Comparison of ENCODE assay signal across 9 cellular contexts in the genomic region with DNA sequence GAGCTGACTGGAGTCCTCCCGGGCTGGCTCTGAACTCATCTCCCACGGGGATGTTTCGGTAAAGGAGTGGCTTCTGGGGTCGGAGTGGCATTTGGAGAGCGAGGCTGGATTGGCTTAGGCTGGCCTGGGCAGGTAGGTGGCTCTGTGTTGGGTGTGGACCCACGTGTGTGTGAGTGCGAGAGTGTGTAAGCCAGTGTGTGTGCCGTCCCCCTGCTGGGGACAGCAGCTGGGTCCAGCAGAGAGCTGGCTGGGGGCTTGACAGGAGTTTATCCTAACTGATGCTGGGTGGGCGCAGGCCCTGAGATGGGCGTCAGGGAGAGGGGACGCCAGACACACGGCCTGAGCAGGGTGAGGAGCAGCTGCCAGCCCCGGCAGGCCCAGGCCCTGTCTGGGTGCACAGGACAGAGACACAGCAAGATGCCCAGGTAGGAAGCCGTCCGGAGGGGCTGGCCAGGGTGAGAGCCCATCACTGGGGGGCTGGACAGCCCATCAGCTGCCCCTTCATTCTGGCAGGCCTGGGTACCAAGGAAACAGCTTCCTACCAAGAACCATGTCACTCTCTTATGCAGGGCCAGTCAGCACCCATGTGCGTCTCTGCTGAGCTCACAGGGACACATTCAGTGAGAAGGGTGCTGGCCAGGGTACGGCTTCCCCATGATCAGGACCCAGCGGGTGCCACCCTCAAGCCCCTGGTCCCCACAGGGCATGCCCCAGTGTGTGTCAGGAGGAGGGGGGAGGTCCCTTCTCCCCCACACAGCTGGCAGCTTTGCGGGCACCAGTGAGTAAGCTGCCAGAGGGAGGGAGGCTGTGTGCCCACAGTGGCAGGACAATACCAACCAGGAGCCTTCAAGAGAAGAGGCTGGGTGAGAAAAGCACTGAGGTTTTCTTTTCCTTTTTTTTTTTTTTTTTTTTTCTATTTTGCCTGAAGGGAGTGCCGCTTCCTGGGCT. TPM values are rescaled to one million over a fixed set of nuclear protein-coding genes. Genes with fewer than 3 reads are reported as not detected.
DNase-seq lines count a peak whose midpoint lies in the region; ATAC-seq, FAIRE-seq and TF ChIP-seq lines count a peak whose summit lies in the region.
"Had no signal": no experiment of that assay in that cellular context is flagged by ENCODE, and none has a peak within 500 bp of the region (broad histone marks: within the 10 kb centered on the region; RNA-seq: fewer than 3 reads in every experiment).

No MANE protein-coding gene starts in this region.

- H3K36me3 Mint-ChIP-seq in activated T-cell treated with anti-CD3 and anti-CD28 coated beads, Interleukin-2, amount 50 U/mL, for 24 hours (ENCODE audit: low read depth) = no peaks in the 10 kb centered on the region
- no peaks in the 10 kb centered on the region for H3K36me3 Mint-ChIP-seq in activated T-cell treated with anti-CD3 and anti-CD28 coated beads, Interleukin-2, amount 50 U/mL, for 4 hours (ENCODE audit: insufficient read depth)

- peaks cover 12% of the 10 kb centered on the region for H3K4me1 Mint-ChIP-seq in activated T-cell treated with anti-CD3 and anti-CD28 coated beads, Interleukin-2, amount 50 U/mL, for 24 hours (ENCODE audit: low read depth)
- H3K4me1 Mint-ChIP-seq in activated T-cell treated with anti-CD3 and anti-CD28 coated beads, Interleukin-2, amount 50 U/mL, for 4 hours (ENCODE audit: low read depth) = peaks cover 10% of the 10 kb centered on the region

- TF ChIP-seq POLR2A in GM12878 (IDR thresholded peaks at IDR 0.05; ENCODE audit: low read depth, low read length) (no peak), HepG2 (IDR thresholded peaks at IDR 0.05; ENCODE audit: insufficient read depth in 1 of 2, low read depth in 2 of 2, low read length in 2 of 2) (no peak), thyroid gland (IDR thresholded peaks at IDR 0.05) (no peak)

- H4K20me1 ChIP-seq in GM12878 (ENCODE audit: control insufficient read depth, insufficient read depth) (no peaks in the 10 kb centered on the region), HepG2 (ENCODE audit: insufficient read depth, low read length) (no peaks in the 10 kb centered on the region)

- peaks cover 32% of the 10 kb centered on the region for H3K27me3 Mint-ChIP-seq in activated T-cell treated with anti-CD3 and anti-CD28 coated beads, Interleukin-2, amount 50 U/mL, for 24 hours
- peaks cover 26% of the 10 kb centered on the region for H3K27me3 Mint-ChIP-seq in activated T-cell treated with anti-CD3 and anti-CD28 coated beads, Interleukin-2, amount 50 U/mL, for 4 hours (ENCODE audit: low read depth)

- DNase-seq in activated T-cell treated with anti-CD3 and anti-CD28 coated beads, Interleukin-2, amount 50 U/mL, for 24 hours = no peak
- DNase-seq in activated T-cell treated with anti-CD3 and anti-CD28 coated beads, Interleukin-2, amount 50 U/mL, for 4 hours = no peak
- DNase-seq in GM12878 (ENCODE audit: low read depth, low spot score) (no peak), HepG2 (ENCODE audit: low spot score) (no peak), thyroid gland (peak; percentile 44 to 53), NCI-H2171 (lab: John Stamatoyannopoulos, UW) (no peak), D721Med (ENCODE audit: insufficient read length, low spot score) (no peak)

- no TSS peak for BruUV-seq in GM12878 (replicated peaks; lab: Mats Ljungman, UMichigan)
- no TSS peak for BruUV-seq in HepG2 (replicated peaks; lab: Mats Ljungman, UMichigan)

- H3K4me1 ChIP-seq in GM12878 (ENCODE audit: control insufficient read depth, insufficient read depth, low read length) (peaks cover 7% of the 10 kb centered on the region), HepG2 (ENCODE audit: insufficient read depth, low read length) (peaks cover 19% of the 10 kb centered on the region), thyroid gland (peaks cover 23 to 27% of the 10 kb centered on the region in 2 donors)

- TF ChIP-seq RAD21 in GM12878 (IDR thresholded peaks at IDR 0.05; ENCODE audit: insufficient read depth, low read depth, low read length) = no peak
- no peak for TF ChIP-seq RAD21 in HepG2 (CRISPR knock-in tag; IDR thresholded peaks at IDR 0.05)

- no peaks in the 10 kb centered on the region for H3K9me3 Mint-ChIP-seq in activated T-cell treated with anti-CD3 and anti-CD28 coated beads, Interleukin-2, amount 50 U/mL, for 24 hours
- no peaks in the 10 kb centered on the region for H3K9me3 Mint-ChIP-seq in activated T-cell treated with anti-CD3 and anti-CD28 coated beads, Interleukin-2, amount 50 U/mL, for 4 hours

- 67% methylated on average over 17 of the region's 20 CpGs for WGBS in GM12878 (ENCODE audit: insufficient coverage, insufficient replicate concordance, low lambda C conversion rate, missing lambda C conversion rate)
- WGBS in HepG2 (ENCODE audit: low lambda C conversion rate) = 32% methylated on average over 8 of the region's 20 CpGs
- 77 to 80% methylated on average over 14 of the region's 20 CpGs for WGBS in thyroid gland, 2 donors

- intact Hi-C loops in GM12878 (cut with micrococcal nuclease; ENCODE audit: unreplicated experiment) = no loop called here
- intact Hi-C loops in HepG2 (cut with micrococcal nuclease; ENCODE audit: unreplicated experiment) = no loop called here
- intact Hi-C loops in thyroid gland (cut with DNase I) = no loop called here

- no peak overlapping the region for H3K4me2 ChIP-seq in GM12878 (ENCODE audit: control insufficient read depth, insufficient read depth)
- peak overlapping the region; percentile 68 for H3K4me2 ChIP-seq in HepG2 (ENCODE audit: low read depth, low read length)

- H3K4me3 ChIP-seq in GM12878 (no peak overlapping the region), HepG2 (replicated peaks in 1 of 3; ENCODE audit: insufficient read depth in 1 of 3, low read depth in 2 of 3, low read length in 3 of 3) (peak overlapping the region in 2 of 3 experiments; percentile 18 to 41; a peak in 2 of 6 replicates), thyroid gland (replicated peaks in 1 of 3) (peak overlapping the region in 1 of 3 donors; percentile 21)

- RAD21 ChIA-PET in GM12878 (lab: Charles Lee; ENCODE audit: unreplicated experiment) = interaction anchor here (1.4 kb wide), 1 partner anchor 35 kb away, joined by 4 read pairs; no protein-coding TSS in a partner anchor

- H3K27ac Mint-ChIP-seq in activated T-cell treated with anti-CD3 and anti-CD28 coated beads, Interleukin-2, amount 50 U/mL, for 24 hours = peak overlapping the region; percentile 53

- no peak for ATAC-seq in activated T-cell treated with anti-CD3 and anti-CD28 coated beads, Interleukin-2, amount 50 U/mL, for 4 hours
- ATAC-seq in GM12878 (0 out of 3 replicates have a peak, but pooled peaks have one; percentile 9), HepG2 (peak; percentile 52), GM18861 (IDR thresholded peaks at IDR 0.05; ENCODE audit: unreplicated experiment) (no peak)

- H3K79me2 ChIP-seq in GM12878 (ENCODE audit: control insufficient read depth, insufficient read depth, low read length) (no peaks in the 10 kb centered on the region), HepG2 (ENCODE audit: insufficient read depth, low read length) (no peaks in the 10 kb centered on the region)

- CTCF ChIA-PET in GM12878 (lab: Yijun Ruan, JAX) = interaction anchor here (1.1 to 2.2 kb wide), 5 partner anchors 10 to 98 kb away, joined by 3 to 15 read pairs (median 6); no protein-coding TSS in a partner anchor
- CTCF ChIA-PET in HepG2 (lab: Yijun Ruan, JAX; ENCODE audit: low intra/inter-chr PET ratio, low total read pairs) = no interaction called here

- no peak for TF ChIP-seq EP300 in GM12878 (IDR thresholded peaks at IDR 0.05; ENCODE audit: borderline replicate concordance in 1 of 2, control insufficient read depth in 1 of 2, low read depth in 2 of 2, low read length in 2 of 2)
- TF ChIP-seq EP300 in HepG2 (IDR thresholded peaks at IDR 0.05; ENCODE audit: low read depth in 2 of 2, low read length in 2 of 2) = no peak
- TF ChIP-seq EP300 in HepG2 (CRISPR knock-in tag; IDR thresholded peaks at IDR 0.05; ENCODE audit: borderline replicate concordance) = no peak

- POLR2A ChIA-PET in GM12878 (lab: Charles Lee) (no interaction called here), HepG2 (lab: Yijun Ruan, JAX) (interaction anchor here (1.3 kb wide), 1 partner anchor 33 kb away, joined by 3 read pairs; no protein-coding TSS in a partner anchor)

- H3K4me3 Mint-ChIP-seq in activated T-cell treated with anti-CD3 and anti-CD28 coated beads, Interleukin-2, amount 50 U/mL, for 24 hours = no peak overlapping the region
- H3K4me3 Mint-ChIP-seq in activated T-cell treated with anti-CD3 and anti-CD28 coated beads, Interleukin-2, amount 50 U/mL, for 4 hours = no peak overlapping the region

- no peak overlapping the region for H3K27ac ChIP-seq in GM12878 (ENCODE audit: control insufficient read depth, insufficient read depth)
- no peak overlapping the region for H3K27ac ChIP-seq in HepG2 (ENCODE audit: extremely low read length, insufficient read depth, low read length)
- peak overlapping the region; percentile 28 to 83 (median 67) for H3K27ac ChIP-seq in thyroid gland

- SMC1A ChIA-PET in GM12878 (lab: Charles Lee; ENCODE audit: uncharacterized antibody, unreplicated experiment) = interaction anchor here (1.2 to 1.5 kb wide), 2 partner anchors 13 to 29 kb away, joined by 4 to 5 read pairs; no protein-coding TSS in a partner anchor

- in situ Hi-C loops in GM12878 (cut with MboI) (no loop called here), HepG2 (cut with HindIII; ENCODE audit: extremely low pct_ligation_motif_present, low pct_unique_long_range_greater_than_20kb) (no loop called here)

- H3K9ac ChIP-seq in GM12878 (ENCODE audit: control insufficient read depth, insufficient read depth, low read length) = no peak overlapping the region
- no peak overlapping the region for H3K9ac ChIP-seq in HepG2 (ENCODE audit: insufficient read depth, low read depth, low read length)

- no peaks in the 10 kb centered on the region for H3K36me3 ChIP-seq in GM12878 (ENCODE audit: control insufficient read depth in 2 of 2, insufficient read depth in 2 of 2, low read length in 1 of 2)
- H3K36me3 ChIP-seq in HepG2 (replicated peaks in 1 of 2; ENCODE audit: control insufficient read depth in 1 of 2, insufficient read depth in 2 of 2, low read length in 2 of 2) = no peaks in the 10 kb centered on the region
- no peaks in the 10 kb centered on the region for H3K36me3 ChIP-seq in thyroid gland

- no peak overlapping the region for H2AFZ ChIP-seq in GM12878 (ENCODE audit: control insufficient read depth, low read depth, low read length)
- no peak overlapping the region for H2AFZ ChIP-seq in HepG2 (ENCODE audit: low read length)

- no peaks in the 10 kb centered on the region for H3K9me3 ChIP-seq in GM12878 (replicated peaks; ENCODE audit: control insufficient read depth, insufficient read depth, low read length)
- no peaks in the 10 kb centered on the region for H3K9me3 ChIP-seq in HepG2 (ENCODE audit: low read length)
- no peaks in the 10 kb centered on the region for H3K9me3 ChIP-seq in thyroid gland

- H3K27me3 ChIP-seq in GM12878 (replicated peaks in 1 of 2; ENCODE audit: control insufficient read depth in 2 of 2, insufficient read depth in 2 of 2, low read length in 1 of 2) (no peaks in the 10 kb centered on the region; a peak in 1 of 4 replicates), HepG2 (ENCODE audit: control insufficient read depth in 1 of 2, insufficient read depth in 2 of 2, low read length in 2 of 2) (peaks cover 9 to 50% of the 10 kb centered on the region in 2 experiments; a peak in 4 of 5 replicates), thyroid gland (no peaks in the 10 kb centered on the region)

- TF ChIP-seq CTCF in GM12878 (IDR thresholded peaks at IDR 0.05 in 2 of 3, conservative IDR thresholded peaks at IDR 0.05 in 1 of 3; ENCODE audit: control insufficient read depth in 2 of 3, extremely low read depth in 1 of 3, insufficient read depth in 1 of 3, low read depth in 3 of 3, low read length in 3 of 3) (no peak), HepG2 (CRISPR knock-in tag; IDR thresholded peaks at IDR 0.05) (no peak), thyroid gland (IDR thresholded peaks at IDR 0.05) (no peak), D721Med (IDR thresholded peaks at IDR 0.05; ENCODE audit: insufficient read depth, missing control alignments) (no peak)

- FAIRE-seq in GM12878 (lab: Jason Lieb, UNC) (no peak), HepG2 (lab: Jason Lieb, UNC) (no peak), D721Med (lab: Jason Lieb, UNC) (no peak)
- FAIRE-seq: RCC 7860 had no signal

RNA-seq across cellular contexts. Expression of a gene that starts 1.1 kb away (rescaled TPM):
- under 1 TPM; 0.28 to 0.84 (median 0.76) TPM for total RNA-seq in activated T-cell treated with anti-CD3 and anti-CD28 coated beads, Interleukin-2, amount 50 U/mL, for 4 hours
- total RNA-seq in GM12878 (2013; cell fraction: nucleolus; rRNA removed) = 2.2 and 2.5 TPM in 2 replicates
- total RNA-seq in GM12878 (2014; rRNA removed) (0.40 and 1.2 TPM in 2 replicates), GM12878 (2014; rRNA removed; fragmentation: Illumina TruSeq; extraction: Trizol) (0.14 and 0.36 TPM in 2 replicates), GM12878 (2021) (0.59 and 0.77 TPM in 2 replicates), HepG2 (2016; rRNA removed; fragmentation: Illumina TruSeq; extraction: Trizol) (0.07 TPM in 1 of 2 replicates, not detected in the other), thyroid gland (10 to 100 TPM; 33.9 to 63.4 (median 43.9) TPM)
- polyA plus RNA-seq in GM12878 (2011; ENCODE audit: low read depth) = 0.14 TPM
- polyA plus RNA-seq in GM12878 (2011; rRNA removed) (0.03 and 0.07 TPM in 2 replicates), GM12878 (2014; fragmentation: Illumina TruSeq; extraction: Trizol) (0.16 and 0.25 TPM in 2 replicates), GM12878 (2014; fragmentation: Nextera tagmentation; extraction: Ambion mirVana) (under 1 TPM in 1 of 2 experiments, not detected in 1; 0.07 TPM), GM12878 (2014; rRNA removed) (0.92 and 1.3 TPM in 2 replicates), GM12878 (2016; fragmentation: Nextera tagmentation; extraction: Ambion mirVana) (under 1 TPM in 1 of 2 experiments, not detected in 1; 0.27 TPM), HepG2 (2011; rRNA removed) (0.10 TPM in 1 of 2 replicates, not detected in the other)
- polyA plus RNA-seq in GM12878 (2011; cell fraction: cytosol; rRNA removed) = 0.28 and 0.38 TPM in 2 replicates
- 0.15 and 0.51 TPM in 2 replicates for polyA plus RNA-seq in GM12878 (2011; cell fraction: nucleus; rRNA removed)
- polyA plus RNA-seq in GM12878 (2012) = 0.27 and 0.30 TPM in 2 replicates
- 0.26 and 0.37 TPM in 2 replicates for polyA minus RNA-seq in GM12878 (2011; rRNA and poly(A)+ RNA removed)
- polyA minus RNA-seq in GM12878 (2011; cell fraction: cytosol; rRNA and poly(A)+ RNA removed) = not detected in 2 replicates
- 0.73 and 1.3 TPM in 2 replicates for polyA minus RNA-seq in GM12878 (2011; cell fraction: nucleus; rRNA and poly(A)+ RNA removed)
- total RNA-seq in HepG2 (2016; cell fraction: cytosol; rRNA removed; fragmentation: Illumina TruSeq; extraction: Trizol; ENCODE audit: low read depth) = not detected in 2 replicates
- 0.09 TPM in 1 of 2 replicates, not detected in the other for total RNA-seq in HepG2 (2016; cell fraction: insoluble cytoplasmic fraction; rRNA removed; fragmentation: Illumina TruSeq; extraction: Trizol)
- not detected in 2 replicates for total RNA-seq in HepG2 (2016; cell fraction: membrane; rRNA removed; fragmentation: Illumina TruSeq; extraction: Trizol)
- not detected in 2 replicates for total RNA-seq in HepG2 (2016; cell fraction: nucleus; rRNA removed; fragmentation: Illumina TruSeq; extraction: Trizol)
- polyA plus RNA-seq in HepG2 (2011; cell fraction: cytosol; rRNA removed) = 0.13 TPM in 1 of 2 replicates, not detected in the other
- 0.11 TPM in 1 of 2 replicates, not detected in the other for polyA plus RNA-seq in HepG2 (2011; cell fraction: nucleus; rRNA removed)
- polyA plus RNA-seq in HepG2 (2012) = not detected in 2 replicates
- not detected in 2 replicates for polyA plus RNA-seq in HepG2 (2016; cell fraction: cytosol; fragmentation: Illumina TruSeq; extraction: Trizol; ENCODE audit: low read depth)
- polyA plus RNA-seq in HepG2 (2016; cell fraction: insoluble cytoplasmic fraction; fragmentation: Illumina TruSeq; extraction: Trizol; ENCODE audit: low read depth) = not detected in 2 replicates
- not detected in 2 replicates for polyA plus RNA-seq in HepG2 (2016; cell fraction: membrane; fragmentation: Illumina TruSeq; extraction: Trizol; ENCODE audit: low read depth)
- polyA plus RNA-seq in HepG2 (2016; cell fraction: nucleus; fragmentation: Illumina TruSeq; extraction: Trizol; ENCODE audit: insufficient read depth, low read depth) = 0.22 TPM in 1 of 2 replicates, not detected in the other
- polyA minus RNA-seq in HepG2 (2011; rRNA and poly(A)+ RNA removed; ENCODE audit: low replicate concordance) = 0.23 TPM in 1 of 2 replicates, not detected in the other
- not detected in 2 replicates for polyA minus RNA-seq in HepG2 (2011; cell fraction: cytosol; rRNA and poly(A)+ RNA removed)
- 0.52 TPM in 1 of 2 replicates, not detected in the other for polyA minus RNA-seq in HepG2 (2011; cell fraction: nucleus; rRNA and poly(A)+ RNA removed)

RNA-seq across cellular contexts. Expression of a gene that starts 42.9 kb away (rescaled TPM):
- total RNA-seq in activated T-cell treated with anti-CD3 and anti-CD28 coated beads, Interleukin-2, amount 50 U/mL, for 4 hours = not detected
- total RNA-seq in GM12878 (2013; cell fraction: nucleolus; rRNA removed) = not detected in 2 replicates
- total RNA-seq in GM12878 (2014; rRNA removed) (not detected in 2 replicates), GM12878 (2014; rRNA removed; fragmentation: Illumina TruSeq; extraction: Trizol) (not detected in 2 replicates), GM12878 (2021) (not detected in 2 replicates), HepG2 (2016; rRNA removed; fragmentation: Illumina TruSeq; extraction: Trizol) (not detected in 2 replicates), thyroid gland (1 to 10 TPM in 1 of 4 donors, not detected in 3; 2.1 TPM)
- polyA plus RNA-seq in GM12878 (2011; ENCODE audit: low read depth) = not detected
- polyA plus RNA-seq in GM12878 (2011; rRNA removed) (not detected in 2 replicates), GM12878 (2014; fragmentation: Illumina TruSeq; extraction: Trizol) (not detected in 2 replicates), GM12878 (2014; fragmentation: Nextera tagmentation; extraction: Ambion mirVana) (not detected), GM12878 (2014; rRNA removed) (not detected in 2 replicates), GM12878 (2016; fragmentation: Nextera tagmentation; extraction: Ambion mirVana) (not detected), HepG2 (2011; rRNA removed) (not detected in 2 replicates)
- not detected in 2 replicates for polyA plus RNA-seq in GM12878 (2011; cell fraction: cytosol; rRNA removed)
- not detected in 2 replicates for polyA plus RNA-seq in GM12878 (2011; cell fraction: nucleus; rRNA removed)
- polyA plus RNA-seq in GM12878 (2012) = not detected in 2 replicates
- polyA minus RNA-seq in GM12878 (2011; rRNA and poly(A)+ RNA removed) = not detected in 2 replicates
- not detected in 2 replicates for polyA minus RNA-seq in GM12878 (2011; cell fraction: cytosol; rRNA and poly(A)+ RNA removed)
- not detected in 2 replicates for polyA minus RNA-seq in GM12878 (2011; cell fraction: nucleus; rRNA and poly(A)+ RNA removed)
- not detected in 2 replicates for total RNA-seq in HepG2 (2016; cell fraction: cytosol; rRNA removed; fragmentation: Illumina TruSeq; extraction: Trizol; ENCODE audit: low read depth)
- total RNA-seq in HepG2 (2016; cell fraction: insoluble cytoplasmic fraction; rRNA removed; fragmentation: Illumina TruSeq; extraction: Trizol) = not detected in 2 replicates
- not detected in 2 replicates for total RNA-seq in HepG2 (2016; cell fraction: membrane; rRNA removed; fragmentation: Illumina TruSeq; extraction: Trizol)
- total RNA-seq in HepG2 (2016; cell fraction: nucleus; rRNA removed; fragmentation: Illumina TruSeq; extraction: Trizol) = not detected in 2 replicates
- not detected in 2 replicates for polyA plus RNA-seq in HepG2 (2011; cell fraction: cytosol; rRNA removed)
- polyA plus RNA-seq in HepG2 (2011; cell fraction: nucleus; rRNA removed) = not detected in 2 replicates
- polyA plus RNA-seq in HepG2 (2012) = not detected in 2 replicates
- not detected in 2 replicates for polyA plus RNA-seq in HepG2 (2016; cell fraction: cytosol; fragmentation: Illumina TruSeq; extraction: Trizol; ENCODE audit: low read depth)
- polyA plus RNA-seq in HepG2 (2016; cell fraction: insoluble cytoplasmic fraction; fragmentation: Illumina TruSeq; extraction: Trizol; ENCODE audit: low read depth) = not detected in 2 replicates
- not detected in 2 replicates for polyA plus RNA-seq in HepG2 (2016; cell fraction: membrane; fragmentation: Illumina TruSeq; extraction: Trizol; ENCODE audit: low read depth)
- not detected in 2 replicates for polyA plus RNA-seq in HepG2 (2016; cell fraction: nucleus; fragmentation: Illumina TruSeq; extraction: Trizol; ENCODE audit: insufficient read depth, low read depth)
- polyA minus RNA-seq in HepG2 (2011; rRNA and poly(A)+ RNA removed; ENCODE audit: low replicate concordance) = 0.42 TPM in 1 of 2 replicates, not detected in the other
- not detected in 2 replicates for polyA minus RNA-seq in HepG2 (2011; cell fraction: cytosol; rRNA and poly(A)+ RNA removed)
- polyA minus RNA-seq in HepG2 (2011; cell fraction: nucleus; rRNA and poly(A)+ RNA removed) = not detected in 2 replicates

Comparison
In these comparisons a context has a peak if more than half of its experiments do, and no peak if none do; other contexts are left out.
1. DNase-seq: peak in thyroid gland (2 of 2); none in activated T-cell treated with anti-CD3 and anti-CD28 coated beads, Interleukin-2, amount 50 U/mL, for 24 hours (single experiment), activated T-cell treated with anti-CD3 and anti-CD28 coated beads, Interleukin-2, amount 50 U/mL, for 4 hours (single experiment), GM12878 (single experiment), HepG2 (single experiment), NCI-H2171 (single experiment) and D721Med (single experiment).
2. ATAC-seq: peak in GM12878 (single experiment) and HepG2 (single experiment); none in activated T-cell treated with anti-CD3 and anti-CD28 coated beads, Interleukin-2, amount 50 U/mL, for 4 hours (0 of 2) and GM18861 (single experiment).
3. H3K27ac ChIP-seq: peak in thyroid gland (3 of 3); none in GM12878 (single experiment) and HepG2 (single experiment).
4. RNA of a gene that starts 1.1 kb away (total RNA-seq): 33.9 to 63.4 TPM in thyroid gland; 0.28 to 0.84 TPM in activated T-cell treated with anti-CD3 and anti-CD28 coated beads, Interleukin-2, amount 50 U/mL, for 4 hours, 0.14 to 2.5 TPM in GM12878 and 0.07 to 0.09 TPM in HepG2; every median in the first group is over 10 times any median in the second.